ENCODE assay signal across 14 cellular contexts in genomic region chr6:16729183-16729696, GRCh38. TPM values are rescaled to one million over a fixed set of nuclear protein-coding genes. Genes with fewer than 3 reads are reported as not detected.
A peak's percentile ranks its signal among the peaks of the same experiment; 100 is the strongest.
DNase-seq lines count a peak whose midpoint lies in the region; ATAC-seq and TF ChIP-seq lines count a peak whose summit lies in the region.
"Had no signal": no experiment of that assay in that cellular context is flagged by ENCODE, and none has a peak within 500 bp of the region (broad histone marks: within the 10 kb centered on the region; RNA-seq: fewer than 3 reads in every experiment).

No MANE protein-coding gene starts in this region.

- H3K27ac ChIP-seq in HL-60 (replicated peaks) (peak overlapping the region; percentile 86), hepatocyte (peak overlapping the region; percentile 75), adrenal gland (no peak overlapping the region)
- H3K27ac ChIP-seq: C4-2B, testis had no signal

- CTCF ChIA-PET in activated CD4-positive, alpha-beta memory T cell treated with anti-CD3 and anti-CD28 coated beads for 36 hours (lab: Charles Lee): interaction anchor here (0.7 to 1.8 kb wide), 7 partner anchors 11 to 235 kb away, joined by 3 to 7 read pairs (median 3); partner anchors contain the start of gene ATXN1

- 25% methylated on average over 7 of the region's 7 CpGs for WGBS in hepatocyte (ENCODE audit: low lambda C conversion rate, missing lambda C conversion rate)
- WGBS in adrenal gland, 4 donors: 74 to 88% (median 84%) methylated on average over 7 of the region's 7 CpGs

- peak overlapping the region; percentile 23 for H3K4me3 Mint-ChIP-seq in activated CD4-positive, alpha-beta memory T cell treated with anti-CD3 and anti-CD28 coated beads for 36 hours
- H3K4me3 Mint-ChIP-seq: H9 had no signal

- H3K4me2 ChIP-seq in hepatocyte: peak overlapping the region; percentile 41

- no peaks in the 10 kb centered on the region for H4K20me1 ChIP-seq in hepatocyte (ENCODE audit: insufficient read depth, poor library complexity, severe bottlenecking)

- no peak overlapping the region for H2AFZ ChIP-seq in hepatocyte

- no peak for ATAC-seq in HG02870 (IDR thresholded peaks at IDR 0.05; ENCODE audit: unreplicated experiment)
- ATAC-seq in Right ventricle myocardium inferior: no peak
- ATAC-seq in HG03442 (IDR thresholded peaks at IDR 0.05; ENCODE audit: unreplicated experiment): no peak

- peaks cover 39% of the 10 kb centered on the region for H3K79me2 ChIP-seq in hepatocyte

- H3K4me3 ChIP-seq in HL-60 (replicated peaks; ENCODE audit: insufficient read depth, low read length) (no peak overlapping the region), hepatocyte (no peak overlapping the region), adrenal gland (no peak overlapping the region)
- H3K4me3 ChIP-seq: testis had no signal

- no peaks in the 10 kb centered on the region for H3K36me3 ChIP-seq in hepatocyte (replicated peaks; ENCODE audit: insufficient read depth, low read depth)
- no peaks in the 10 kb centered on the region for H3K36me3 ChIP-seq in adrenal gland (replicated peaks in 1 of 2)

- no peak for TF ChIP-seq POLR2A in adrenal gland (IDR thresholded peaks at IDR 0.05)

- H3K27me3 Mint-ChIP-seq in activated CD4-positive, alpha-beta memory T cell treated with anti-CD3 and anti-CD28 coated beads for 36 hours: no peaks in the 10 kb centered on the region

- H3K27me3 ChIP-seq in HL-60 (ENCODE audit: insufficient read depth, poor library complexity, severe bottlenecking) (no peaks in the 10 kb centered on the region), hepatocyte (no peaks in the 10 kb centered on the region), adrenal gland (no peaks in the 10 kb centered on the region)
- H3K27me3 ChIP-seq: testis had no signal

- no peaks in the 10 kb centered on the region for H3K9me2 ChIP-seq in hepatocyte (replicated peaks; ENCODE audit: insufficient read depth)

- H3K36me3 Mint-ChIP-seq in activated CD4-positive, alpha-beta memory T cell treated with anti-CD3 and anti-CD28 coated beads for 36 hours: peaks cover 15% of the 10 kb centered on the region

- peak overlapping the region; percentile 81 for H3K27ac Mint-ChIP-seq in activated CD4-positive, alpha-beta memory T cell treated with anti-CD3 and anti-CD28 coated beads for 36 hours
- H3K27ac Mint-ChIP-seq: H9 had no signal

- H3K9me3 ChIP-seq in hepatocyte (ENCODE audit: low read depth): no peaks in the 10 kb centered on the region
- H3K9me3 ChIP-seq in adrenal gland (replicated peaks in 1 of 3): no peaks in the 10 kb centered on the region
- H3K9me3 ChIP-seq: testis had no signal

- H3K9me3 Mint-ChIP-seq in activated CD4-positive, alpha-beta memory T cell treated with anti-CD3 and anti-CD28 coated beads for 36 hours: no peaks in the 10 kb centered on the region
- H3K9me3 Mint-ChIP-seq: H9 had no signal

- POLR2A ChIA-PET in activated CD4-positive, alpha-beta memory T cell treated with anti-CD3 and anti-CD28 coated beads for 36 hours (lab: Charles Lee): interaction anchor here (0.6 to 2.1 kb wide), 10 partner anchors 12 to 137 kb away, joined by 3 to 12 read pairs (median 4); partner anchors contain the start of gene ATXN1

- TF ChIP-seq CTCF in HL-60 (IDR thresholded peaks at IDR 0.05; ENCODE audit: insufficient read depth, low read length): no peak
- TF ChIP-seq CTCF in hepatocyte (IDR thresholded peaks at IDR 0.05; ENCODE audit: poor library complexity): no peak
- no peak for TF ChIP-seq CTCF in adrenal gland (IDR thresholded peaks at IDR 0.05)

- intact Hi-C loops in activated CD4-positive, alpha-beta memory T cell treated with anti-CD3 and anti-CD28 coated beads for 36 hours (cut with micrococcal nuclease): loop anchor here (1.0 to 2.0 kb wide), 4 partner anchors 14 to 70 kb away; no protein-coding TSS in a partner anchor
- intact Hi-C loops in Right ventricle myocardium inferior (cut with DNase I): no loop called here
- intact Hi-C loops in adrenal gland (cut with DNase I): no loop called here

- H3K4me1 Mint-ChIP-seq in activated CD4-positive, alpha-beta memory T cell treated with anti-CD3 and anti-CD28 coated beads for 36 hours (ENCODE audit: low read depth): peaks cover 88% of the 10 kb centered on the region

- DNase-seq in AML-193 (lab: John Stamatoyannopoulos, UW) (peak; percentile 93 to 96), HL-60 (ENCODE audit: low read depth in 1 of 2, low spot score in 1 of 2) (peak; percentile 89 to 92), hepatocyte (ENCODE audit: low spot score) (peak; percentile 54), Right ventricle myocardium inferior (ENCODE audit: missing footprints) (no peak), adrenal gland (no peak)
- peak; percentile 46 for DNase-seq in activated CD4-positive, alpha-beta memory T cell treated with anti-CD3 and anti-CD28 coated beads for 36 hours
- DNase-seq: amygdala, glutamatergic neuron, H9, NCI-H345, testis had no signal

- peaks cover 43% of the 10 kb centered on the region for H3K4me1 ChIP-seq in hepatocyte (ENCODE audit: insufficient read depth)
- peaks cover 6 to 40% of the 10 kb centered on the region in 2 donors for H3K4me1 ChIP-seq in adrenal gland (replicated peaks in 1 of 2)

RNA-seq across cellular contexts. Expression of gene ATXN1, which starts 32.0 kb away (rescaled TPM):
- total RNA-seq in activated CD4-positive, alpha-beta memory T cell treated with anti-CD3 and anti-CD28 coated beads for 36 hours: 10 to 100 TPM; 34.1 to 36.7 TPM
- total RNA-seq in hepatocyte: 28.7 and 32.6 TPM in 2 replicates
- polyA plus RNA-seq in hepatocyte: 14.7 and 16.3 TPM in 2 replicates
- total RNA-seq in Right ventricle myocardium inferior: 42.5 TPM
- total RNA-seq in adrenal gland: 10 to 100 TPM; 19.1 to 51.3 (median 34.5) TPM
- polyA plus RNA-seq in adrenal gland: 10 to 100 TPM in 1 of 3 donors, 1 to 10 TPM in 2; 3.4 to 10.7 (median 5.2) TPM

Comparison
In these comparisons a context has a peak if more than half of its experiments do, and no peak if none do; other contexts are left out.
1. DNase-seq: peak in AML-193 (2 of 2), HL-60 (2 of 2), activated CD4-positive, alpha-beta memory T cell treated with anti-CD3 and anti-CD28 coated beads for 36 hours (single experiment) and hepatocyte (single experiment); none in Right ventricle myocardium inferior (single experiment) and adrenal gland (0 of 7).
2. H3K27ac ChIP-seq: peak in HL-60 (single experiment) and hepatocyte (single experiment); none in adrenal gland (0 of 5).